Comparison of ENCODE assay signal across 22 cellular contexts in the genomic region with DNA sequence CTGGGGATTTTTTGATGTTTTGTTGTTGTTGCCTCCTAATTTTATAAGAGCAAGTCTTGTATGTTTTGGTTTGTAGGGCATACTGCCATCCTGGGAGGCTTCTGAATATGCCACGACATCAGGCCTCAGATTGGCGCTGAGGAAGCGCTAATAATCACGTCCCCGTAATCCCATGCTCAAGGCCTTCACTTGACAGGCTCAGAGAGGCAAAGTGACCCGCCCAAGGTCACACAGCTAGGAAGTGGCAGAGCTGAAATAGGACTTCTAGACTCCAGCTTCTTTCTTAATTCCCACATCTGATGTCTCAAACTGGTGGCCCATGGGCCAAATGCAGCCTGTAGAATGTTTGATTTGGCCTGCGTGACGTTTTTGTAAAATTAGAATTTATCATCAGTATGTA.
DNase-seq lines count a peak whose midpoint lies in the region; ATAC-seq and TF ChIP-seq lines count a peak whose summit lies in the region.
"Had no signal": no experiment of that assay in that cellular context is flagged by ENCODE, and none has a peak within 500 bp of the region (broad histone marks: within the 10 kb centered on the region; RNA-seq: fewer than 3 reads in every experiment).

No MANE protein-coding gene starts in this region.

- no peaks in the 10 kb centered on the region for H3K9me3 Mint-ChIP-seq in MCF 10A (ENCODE audit: unreplicated experiment)
- no peaks in the 10 kb centered on the region for H3K9me3 Mint-ChIP-seq in nephron progenitor cell

- H3K27me3 ChIP-seq in breast epithelium (no peaks in the 10 kb centered on the region), RWPE2 (ENCODE audit: insufficient read depth, poor library complexity, severe bottlenecking) (no peaks in the 10 kb centered on the region)
- H3K27me3 ChIP-seq: Peyer's patch, SJSA1 had no signal

- peak overlapping the region; percentile 57 for H3K27ac Mint-ChIP-seq in MCF 10A (ENCODE audit: low read depth, unreplicated experiment)
- H3K27ac Mint-ChIP-seq in nephron progenitor cell = peak overlapping the region; percentile 82

- POLR2A ChIA-PET in MCF 10A (lab: Yijun Ruan, JAX) = interaction anchor here (1.2 kb wide), 1 partner anchor 115 kb away, joined by 4 read pairs; no protein-coding TSS in a partner anchor

- no peaks in the 10 kb centered on the region for H3K9me3 ChIP-seq in breast epithelium
- H3K9me3 ChIP-seq in RWPE2 (ENCODE audit: severe bottlenecking) = no peaks in the 10 kb centered on the region
- H3K9me3 ChIP-seq: Peyer's patch, SJSA1 had no signal

- H3K27ac ChIP-seq in breast epithelium (peak overlapping the region in 1 of 2 donors; percentile 42), RWPE2 (ENCODE audit: poor library complexity, severe bottlenecking) (peak overlapping the region; percentile 99)
- H3K27ac ChIP-seq: HL-60, KMS-11, SJSA1 had no signal

- DNase-seq in MCF 10A (ENCODE audit: unreplicated experiment) = no peak
- DNase-seq in breast epithelium (ENCODE audit: low spot score in 2 of 2) = no peak
- DNase-seq in RWPE2 (ENCODE audit: low spot score) = no peak
- DNase-seq in nephron progenitor cell = no peak
- no peak for DNase-seq in EL
- DNase-seq in stimulated activated CD4-positive, alpha-beta T cell treated with anti-CD3 and anti-CD28 coated beads, Interleukin-12 subunit alpha, Interleukin-12 subunit beta, amount 100 ng/mL, for 4 hours = no peak
- DNase-seq: 8988T; GDM1; NCI-H1105; NCI-H2029 treated with DMSO at 0.1 percent for 48 hours; NCI-H226; NCI-H524; NCI-H774; NK-92 treated with Interleukin-12 subunit alpha and Interleukin-12 subunit beta, amount 100 ng/mL, for 24 hours; Peyer's patch had no signal

- H3K4me1 ChIP-seq in breast epithelium (no peaks in the 10 kb centered on the region), RWPE2 (ENCODE audit: insufficient read depth, poor library complexity, severe bottlenecking) (peaks cover 48% of the 10 kb centered on the region)

- no peaks in the 10 kb centered on the region for H3K27me3 Mint-ChIP-seq in MCF 10A (ENCODE audit: insufficient read depth, unreplicated experiment)
- no peaks in the 10 kb centered on the region for H3K27me3 Mint-ChIP-seq in nephron progenitor cell (ENCODE audit: low read depth, poor library complexity)

- no peak overlapping the region for H3K4me3 ChIP-seq in breast epithelium
- H3K4me3 ChIP-seq in RWPE2 (ENCODE audit: severe bottlenecking) = no peak overlapping the region
- H3K4me3 ChIP-seq: Peyer's patch, SJSA1 had no signal

- H3K36me3 Mint-ChIP-seq in MCF 10A (ENCODE audit: insufficient read depth, unreplicated experiment) = peaks cover 13% of the 10 kb centered on the region
- no peaks in the 10 kb centered on the region for H3K36me3 Mint-ChIP-seq in nephron progenitor cell (ENCODE audit: low read depth)
- H3K36me3 Mint-ChIP-seq: CD14-positive monocyte had no signal

- TF ChIP-seq CTCF in MCF 10A (IDR thresholded peaks at IDR 0.05; ENCODE audit: unreplicated experiment) (no peak), breast epithelium (IDR thresholded peaks at IDR 0.05) (no peak), RWPE2 (IDR thresholded peaks at IDR 0.05; ENCODE audit: poor library complexity, severe bottlenecking) (no peak), nephron progenitor cell (IDR thresholded peaks at IDR 0.05) (no peak)

- H3K4me3 Mint-ChIP-seq in MCF 10A (ENCODE audit: unreplicated experiment) (no peak overlapping the region), nephron progenitor cell (no peak overlapping the region)
- H3K4me3 Mint-ChIP-seq: CD14-positive monocyte had no signal

- H3K4me1 Mint-ChIP-seq in MCF 10A (ENCODE audit: insufficient read depth, unreplicated experiment) (peaks cover 50% of the 10 kb centered on the region), nephron progenitor cell (peaks cover 33% of the 10 kb centered on the region)

- BruUV-seq in MCF 10A (replicated peaks; lab: Mats Ljungman, UMichigan) = no TSS peak

- TF ChIP-seq POLR2A in breast epithelium (IDR thresholded peaks at IDR 0.05) = no peak

- CTCF ChIA-PET in MCF 10A (lab: Yijun Ruan, JAX) = interaction anchor here (0.9 to 1.2 kb wide), 3 partner anchors 14 to 24 kb away, joined by 3 to 4 read pairs (median 3); no protein-coding TSS in a partner anchor

- ATAC-seq in RWPE2 (ENCODE audit: low read depth) = no peak
- ATAC-seq in GM18519 (IDR thresholded peaks at IDR 0.05; ENCODE audit: low FRiP score, unreplicated experiment) = no peak
- ATAC-seq: HCT116, Right ventricle myocardium inferior had no signal

- no peaks in the 10 kb centered on the region for H3K36me3 ChIP-seq in breast epithelium
- no peaks in the 10 kb centered on the region for H3K36me3 ChIP-seq in RWPE2 (ENCODE audit: low read depth)
- H3K36me3 ChIP-seq: Peyer's patch, SJSA1 had no signal

- intact Hi-C loops in MCF 10A (cut with micrococcal nuclease) = no loop called here
- intact Hi-C loops in breast epithelium (cut with DNase I; ENCODE audit: low total_unique reads) = no loop called here
